Comparison of ENCODE assay signal across 8 cellular contexts in the genomic region with DNA sequence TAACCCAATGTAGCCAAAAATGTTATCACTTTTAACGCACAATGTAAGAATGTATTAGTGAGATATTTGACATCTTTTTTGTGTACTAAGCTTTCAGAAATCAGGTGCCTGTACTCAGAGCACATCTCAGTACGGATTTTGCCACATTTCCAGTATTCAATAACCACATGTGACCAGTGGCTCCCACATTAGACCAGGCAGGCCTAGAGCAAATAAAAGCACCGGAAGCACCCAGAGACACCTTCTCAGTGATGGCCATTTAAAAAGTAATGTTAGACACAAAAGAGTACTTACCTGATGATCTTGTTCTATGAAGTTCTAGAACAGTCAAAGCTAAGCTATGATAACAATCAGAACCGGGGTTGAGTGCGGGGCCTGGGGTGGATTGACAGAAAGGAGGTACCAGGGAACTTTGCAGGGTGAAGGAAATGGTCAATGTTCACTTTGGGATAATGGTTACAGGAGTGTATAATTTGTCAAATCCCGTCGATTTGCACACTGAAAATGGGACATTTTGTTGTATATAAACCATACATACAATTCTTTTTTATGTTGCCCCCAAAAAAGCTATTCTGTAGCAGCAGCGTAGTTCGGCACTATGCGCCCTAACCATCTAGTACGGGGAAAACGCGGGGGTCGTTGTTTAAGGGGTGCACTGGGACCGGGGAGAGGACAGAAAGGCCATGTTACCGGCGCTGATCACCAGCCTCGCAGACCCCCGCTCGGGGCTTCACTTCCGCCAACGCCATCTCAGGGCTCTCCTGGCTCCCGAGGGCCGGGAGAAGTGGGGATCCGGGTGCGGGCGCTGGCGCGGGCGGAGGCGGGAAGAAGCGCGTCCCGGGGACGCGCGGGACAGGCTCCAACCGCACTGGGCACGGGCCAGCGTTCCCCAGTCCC. TPM values are rescaled to one million over a fixed set of nuclear protein-coding genes. Genes with fewer than 3 reads are reported as not detected.
A peak's percentile ranks its signal among the peaks of the same experiment; 100 is the strongest.
DNase-seq lines count a peak whose midpoint lies in the region; ATAC-seq and TF ChIP-seq lines count a peak whose summit lies in the region.

No MANE protein-coding gene starts in this region.

- no peaks in the 10 kb centered on the region for H3K36me3 ChIP-seq in SU-DHL-6 (ENCODE audit: low read length)

- H3K9me3 Mint-ChIP-seq in osteocyte (ENCODE audit: unreplicated experiment) = no peaks in the 10 kb centered on the region

- H3K27ac Mint-ChIP-seq in osteocyte (ENCODE audit: unreplicated experiment) = peak overlapping the region; percentile 86

- peaks cover 11% of the 10 kb centered on the region for H3K36me3 Mint-ChIP-seq in osteocyte (ENCODE audit: unreplicated experiment)

- H3K4me1 ChIP-seq in foreskin keratinocyte = no peaks in the 10 kb centered on the region

- peak overlapping the region; percentile 92 for H3K4me2 ChIP-seq in SU-DHL-6 (ENCODE audit: low read depth, low read length, poor library complexity, severe bottlenecking)

- H3K79me2 ChIP-seq in SU-DHL-6 (ENCODE audit: insufficient read depth, low read length) = peaks cover 23% of the 10 kb centered on the region; the same call in 1 of the 2 replicates

- peak; percentile 22 for DNase-seq in NCI-H82 (lab: John Stamatoyannopoulos, UW)
- DNase-seq in NCI-H82 treated with DMSO at 0.1 percent for 48 hours (lab: John Stamatoyannopoulos, UW; ENCODE audit: unreplicated experiment) = no peak
- no peak for DNase-seq in HFF-Myc (ENCODE audit: extremely low read depth, low read depth)
- DNase-seq in fibroblast of mammary gland (ENCODE audit: low read depth) = no peak
- no peak for DNase-seq in osteocyte (ENCODE audit: extremely low spot score, unreplicated experiment)
- no peak for DNase-seq in foreskin keratinocyte

- no peaks in the 10 kb centered on the region for H3K9me3 ChIP-seq in SU-DHL-6 (ENCODE audit: insufficient read depth, low read length)

- H3F3A ChIP-seq in SU-DHL-6 (ENCODE audit: insufficient read depth) = peaks cover 30% of the 10 kb centered on the region

- H4K20me1 ChIP-seq in SU-DHL-6 (ENCODE audit: low read depth, low read length) = no peaks in the 10 kb centered on the region

- no peaks in the 10 kb centered on the region for H3K27me3 ChIP-seq in SU-DHL-6 (ENCODE audit: low read length)
- no peaks in the 10 kb centered on the region for H3K27me3 ChIP-seq in foreskin keratinocyte

- TF ChIP-seq CTCF in HFF-Myc (IDR thresholded peaks at IDR 0.05; ENCODE audit: low read depth, low read length, missing control alignments) (no peak), SU-DHL-6 (IDR thresholded peaks at IDR 0.05; ENCODE audit: insufficient read depth, low read length, poor library complexity, severe bottlenecking) (no peak), fibroblast of mammary gland (conservative IDR thresholded peaks at IDR 0.05; ENCODE audit: control insufficient read depth, insufficient read depth, low read depth, low read length) (no peak), osteocyte (IDR thresholded peaks at IDR 0.05) (no peak), foreskin keratinocyte (conservative IDR thresholded peaks at IDR 0.05) (no peak)

- H3K9me2 ChIP-seq in SU-DHL-6 (replicated peaks; ENCODE audit: insufficient read depth, low read length) = no peaks in the 10 kb centered on the region

- H3K4me3 ChIP-seq in HFF-Myc (replicated peaks; ENCODE audit: low read depth, low read length) (peak overlapping the region; percentile 57), SU-DHL-6 (ENCODE audit: insufficient read depth, low read length, poor library complexity, severe bottlenecking) (peak overlapping the region; percentile 64), fibroblast of mammary gland (ENCODE audit: control insufficient read depth, low read depth, low read length) (peak overlapping the region; percentile 64)

- H3K27me3 Mint-ChIP-seq in osteocyte (ENCODE audit: unreplicated experiment) = no peaks in the 10 kb centered on the region

- H3K9ac ChIP-seq in SU-DHL-6 (ENCODE audit: low read length) = peak overlapping the region; percentile 93

- ATAC-seq in foreskin keratinocyte (no peak), GM18909 (IDR thresholded peaks at IDR 0.05; ENCODE audit: poor library complexity, unreplicated experiment) (no peak)

- H2AFZ ChIP-seq in SU-DHL-6 (ENCODE audit: low read depth, low read length, severe bottlenecking) = peak overlapping the region; percentile 71

- H3K4me3 Mint-ChIP-seq in osteocyte (ENCODE audit: unreplicated experiment) = peak overlapping the region; percentile 92

- peak overlapping the region; percentile 90 for H3K27ac ChIP-seq in SU-DHL-6 (ENCODE audit: low read depth, low read length)
- H3K27ac ChIP-seq in foreskin keratinocyte = no peak overlapping the region

- peaks cover 19% of the 10 kb centered on the region for H3K4me1 Mint-ChIP-seq in osteocyte (ENCODE audit: unreplicated experiment)

RNA-seq across cellular contexts. Expression of a gene that starts 1.0 kb away (rescaled TPM):
- total RNA-seq in osteocyte (37.1 and 39.7 TPM in 2 replicates), foreskin keratinocyte (11.6 and 13.2 TPM in 2 replicates)
- 6.7 and 7.0 TPM in 2 replicates for polyA plus RNA-seq in foreskin keratinocyte

RNA-seq across cellular contexts. Expression of a gene that starts 7.9 kb away (rescaled TPM):
- total RNA-seq in osteocyte = 47.8 and 51.8 TPM in 2 replicates
- total RNA-seq in foreskin keratinocyte = 19.3 and 20.1 TPM in 2 replicates
- polyA plus RNA-seq in foreskin keratinocyte = 9.6 and 10.5 TPM in 2 replicates
